Comparison of ENCODE assay signal across 9 cellular contexts in the genomic region with DNA sequence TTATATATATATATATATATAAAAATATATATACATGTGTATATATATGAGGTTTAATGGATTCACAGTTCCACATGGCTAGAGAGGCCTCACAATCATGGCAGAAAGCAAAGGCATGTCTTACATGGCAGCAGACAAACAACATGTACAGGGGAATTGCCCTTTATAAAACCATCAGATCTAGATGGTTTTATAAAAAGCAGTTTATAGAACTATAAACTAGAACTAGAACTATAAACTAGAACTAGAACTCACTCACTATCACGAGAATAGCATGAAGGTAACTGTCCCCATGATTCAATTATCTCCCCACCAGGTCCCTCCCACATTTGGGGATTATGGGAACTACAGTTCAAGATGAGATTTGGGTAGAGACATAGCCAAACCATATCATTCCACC.
"Had no signal": no experiment of that assay in that cellular context is flagged by ENCODE, and none has a peak within 500 bp of the region (broad histone marks: within the 10 kb centered on the region; RNA-seq: fewer than 3 reads in every experiment).

No MANE protein-coding gene starts in this region.

- H3K4me3 Mint-ChIP-seq: GM23338, H9, HFFc6 had no signal

- DNase-seq: GM23248, GOT3, H7, H9, HCEC 1CT, HFFc6 had no signal

- ATAC-seq: GM23338, HCT116 had no signal

- H3K36me3 ChIP-seq: HAP-1 had no signal

- H3K4me3 ChIP-seq: GM23248, GM23338, HAP-1 had no signal

- H3K4me1 ChIP-seq: HAP-1 had no signal

- H3K27ac Mint-ChIP-seq: GM23338, H9, HFFc6 had no signal
